In the genomic region with DNA sequence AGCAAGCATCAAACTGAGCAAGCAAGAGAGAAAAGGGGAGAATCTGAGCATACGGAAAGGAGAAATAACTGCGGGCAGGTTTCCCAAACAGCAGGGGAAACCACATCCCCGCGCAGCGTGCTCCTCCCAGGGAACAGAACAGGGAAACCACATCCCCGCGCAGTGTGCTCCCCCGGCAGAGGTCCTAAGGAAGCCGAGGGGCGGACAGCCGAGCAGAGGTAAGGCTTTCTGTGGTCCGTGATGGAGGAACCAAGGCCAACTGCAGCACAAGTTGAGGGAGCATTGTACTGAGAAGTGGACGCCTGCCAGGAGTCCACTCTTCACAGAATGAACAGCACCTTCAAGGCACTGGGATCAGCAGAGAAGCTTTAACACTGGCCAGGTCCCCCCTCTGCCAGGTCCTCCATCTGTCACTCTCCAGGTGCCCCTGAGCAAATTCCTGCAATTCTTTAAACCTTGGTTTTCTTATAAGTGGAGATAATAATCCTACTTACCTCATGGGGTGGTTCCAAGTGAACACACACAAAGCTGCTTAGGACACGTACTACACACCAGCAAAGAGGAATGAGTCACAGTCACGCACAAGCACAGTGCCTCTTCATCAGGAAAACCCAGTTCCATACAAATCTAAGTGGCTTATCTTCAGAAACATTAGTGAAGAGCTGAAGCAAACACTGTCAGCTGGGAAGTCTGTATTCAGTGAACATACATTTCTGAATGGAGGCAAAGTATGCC, we compare ENCODE assay signal across 10 cellular contexts. TPM values are rescaled to one million over a fixed set of nuclear protein-coding genes. Genes with fewer than 3 reads are reported as not detected.
DNase-seq lines count a peak whose midpoint lies in the region; ATAC-seq and TF ChIP-seq lines count a peak whose summit lies in the region.
"Had no signal": no experiment of that assay in that cellular context is flagged by ENCODE, and none has a peak within 500 bp of the region (broad histone marks: within the 10 kb centered on the region; RNA-seq: fewer than 3 reads in every experiment).

No MANE protein-coding gene starts in this region.

- POLR2A ChIA-PET in activated CD8-positive, alpha-beta T cell treated with anti-CD3 and anti-CD28 coated beads, Interleukin-2, amount 10 ng/mL, durations not matched to agents 7 days and 5 days (lab: Charles Lee) = no interaction called here
- POLR2A ChIA-PET in activated CD8-positive, alpha-beta T cell treated with anti-CD3 and anti-CD28 coated beads for 36 hours (lab: Charles Lee) = interaction anchor here (0.6 kb wide), 1 partner anchor 62 kb away, joined by 4 read pairs; no protein-coding TSS in a partner anchor
- POLR2A ChIA-PET in naive thymus-derived CD4-positive, alpha-beta T cell (lab: Charles Lee) = no interaction called here

- no peaks in the 10 kb centered on the region for H3K9me3 ChIP-seq in RWPE2 (ENCODE audit: severe bottlenecking)
- H3K9me3 ChIP-seq in naive thymus-derived CD4-positive, alpha-beta T cell (ENCODE audit: control insufficient read depth in 2 of 3, low read length in 3 of 3) = no peaks in the 10 kb centered on the region

- DNase-seq in activated CD8-positive, alpha-beta T cell treated with anti-CD3 and anti-CD28 coated beads, Interleukin-2, amount 10 ng/mL, durations not matched to agents 7 days and 5 days = no peak
- no peak for DNase-seq in activated CD8-positive, alpha-beta T cell treated with anti-CD3 and anti-CD28 coated beads for 36 hours
- DNase-seq in RWPE2 (ENCODE audit: low spot score) (no peak), fibroblast of pulmonary artery (ENCODE audit: low read depth) (peak; percentile 66), NAMALWA (ENCODE audit: low spot score) (no peak), NCI-H2107 treated with DMSO at 0.1 percent for 48 hours (lab: John Stamatoyannopoulos, UW; ENCODE audit: unreplicated experiment) (no peak)
- no peak for DNase-seq in stimulated activated effector memory CD8-positive, alpha-beta T cell treated with anti-CD3 and anti-CD28 coated beads, Interleukin-12 subunit alpha, Interleukin-12 subunit beta, amount 100 ng/mL, for 72 hours (ENCODE audit: low spot score in 2 of 2)
- no peak for DNase-seq in naive thymus-derived CD4-positive, alpha-beta T cell
- DNase-seq: activated B cell treated with CpG ODN at 0.5 μM for 24 hours, occipital lobe had no signal

- no peak for ATAC-seq in activated CD8-positive, alpha-beta T cell treated with anti-CD3 and anti-CD28 coated beads, Interleukin-2, amount 10 ng/mL, durations not matched to agents 7 days and 5 days
- no peak for ATAC-seq in activated CD8-positive, alpha-beta T cell treated with anti-CD3 and anti-CD28 coated beads for 36 hours
- peak; percentile 53; the same call in 1 of the 3 replicates for ATAC-seq in RWPE2 (ENCODE audit: low read depth)
- ATAC-seq in stimulated activated effector memory CD8-positive, alpha-beta T cell treated with anti-CD3 and anti-CD28 coated beads, Interleukin-12 subunit alpha, Interleukin-12 subunit beta, amount 100 ng/mL, for 72 hours = no peak
- no peak for ATAC-seq in naive thymus-derived CD4-positive, alpha-beta T cell

- no peaks in the 10 kb centered on the region for H3K36me3 ChIP-seq in RWPE2 (ENCODE audit: low read depth)
- no peaks in the 10 kb centered on the region for H3K36me3 ChIP-seq in naive thymus-derived CD4-positive, alpha-beta T cell (ENCODE audit: control insufficient read depth in 2 of 3, insufficient read depth in 3 of 3, low read length in 3 of 3)

- peak overlapping the region; percentile 17 for H3K27ac Mint-ChIP-seq in activated CD8-positive, alpha-beta T cell treated with anti-CD3 and anti-CD28 coated beads, Interleukin-2, amount 10 ng/mL, durations not matched to agents 7 days and 5 days
- no peak overlapping the region for H3K27ac Mint-ChIP-seq in activated CD8-positive, alpha-beta T cell treated with anti-CD3 and anti-CD28 coated beads for 36 hours
- H3K27ac Mint-ChIP-seq in stimulated activated effector memory CD8-positive, alpha-beta T cell treated with anti-CD3 and anti-CD28 coated beads, Interleukin-12 subunit alpha, Interleukin-12 subunit beta, amount 100 ng/mL, for 72 hours = peak overlapping the region; percentile 17
- no peak overlapping the region for H3K27ac Mint-ChIP-seq in naive thymus-derived CD4-positive, alpha-beta T cell
- H3K27ac Mint-ChIP-seq: activated B cell treated with CpG ODN at 0.5 μM for 24 hours had no signal

- no peak overlapping the region for H3K4me3 Mint-ChIP-seq in activated CD8-positive, alpha-beta T cell treated with anti-CD3 and anti-CD28 coated beads, Interleukin-2, amount 10 ng/mL, durations not matched to agents 7 days and 5 days
- no peak overlapping the region for H3K4me3 Mint-ChIP-seq in activated CD8-positive, alpha-beta T cell treated with anti-CD3 and anti-CD28 coated beads for 36 hours
- H3K4me3 Mint-ChIP-seq in stimulated activated effector memory CD8-positive, alpha-beta T cell treated with anti-CD3 and anti-CD28 coated beads, Interleukin-12 subunit alpha, Interleukin-12 subunit beta, amount 100 ng/mL, for 72 hours = no peak overlapping the region
- peak overlapping the region in 1 of 10 donors; percentile 3 for H3K4me3 Mint-ChIP-seq in naive thymus-derived CD4-positive, alpha-beta T cell
- H3K4me3 Mint-ChIP-seq: activated B cell treated with CpG ODN at 0.5 μM for 24 hours had no signal

- no peak overlapping the region for H3K27ac ChIP-seq in RWPE2 (ENCODE audit: poor library complexity, severe bottlenecking)
- no peak overlapping the region for H3K27ac ChIP-seq in naive thymus-derived CD4-positive, alpha-beta T cell (ENCODE audit: low read depth, low read length)

- no peak overlapping the region for H3K4me3 ChIP-seq in RWPE2 (ENCODE audit: severe bottlenecking)
- no peak overlapping the region for H3K4me3 ChIP-seq in fibroblast of pulmonary artery (replicated peaks; ENCODE audit: low read depth, low read length)
- no peak overlapping the region for H3K4me3 ChIP-seq in naive thymus-derived CD4-positive, alpha-beta T cell (ENCODE audit: low read length)

- no peaks in the 10 kb centered on the region for H3K27me3 Mint-ChIP-seq in activated CD8-positive, alpha-beta T cell treated with anti-CD3 and anti-CD28 coated beads, Interleukin-2, amount 10 ng/mL, durations not matched to agents 7 days and 5 days (ENCODE audit: low read depth)
- peaks cover under 1% of the 10 kb centered on the region for H3K27me3 Mint-ChIP-seq in activated CD8-positive, alpha-beta T cell treated with anti-CD3 and anti-CD28 coated beads for 36 hours
- H3K27me3 Mint-ChIP-seq in naive thymus-derived CD4-positive, alpha-beta T cell = peaks cover 0 to 16% (median 7%) of the 10 kb centered on the region in 5 donors
- H3K27me3 Mint-ChIP-seq: activated B cell treated with CpG ODN at 0.5 μM for 24 hours had no signal

- H3K36me3 Mint-ChIP-seq in activated CD8-positive, alpha-beta T cell treated with anti-CD3 and anti-CD28 coated beads, Interleukin-2, amount 10 ng/mL, durations not matched to agents 7 days and 5 days (ENCODE audit: low read depth) = no peaks in the 10 kb centered on the region
- no peaks in the 10 kb centered on the region for H3K36me3 Mint-ChIP-seq in activated CD8-positive, alpha-beta T cell treated with anti-CD3 and anti-CD28 coated beads for 36 hours (ENCODE audit: low read depth)
- H3K36me3 Mint-ChIP-seq in stimulated activated effector memory CD8-positive, alpha-beta T cell treated with anti-CD3 and anti-CD28 coated beads, Interleukin-12 subunit alpha, Interleukin-12 subunit beta, amount 100 ng/mL, for 72 hours = no peaks in the 10 kb centered on the region
- H3K36me3 Mint-ChIP-seq in naive thymus-derived CD4-positive, alpha-beta T cell = peaks cover 0 to 5% (median 3%) of the 10 kb centered on the region in 5 donors

- no peaks in the 10 kb centered on the region for H3K9me3 Mint-ChIP-seq in activated CD8-positive, alpha-beta T cell treated with anti-CD3 and anti-CD28 coated beads, Interleukin-2, amount 10 ng/mL, durations not matched to agents 7 days and 5 days (ENCODE audit: insufficient read depth)
- H3K9me3 Mint-ChIP-seq in activated CD8-positive, alpha-beta T cell treated with anti-CD3 and anti-CD28 coated beads for 36 hours = no peaks in the 10 kb centered on the region
- no peaks in the 10 kb centered on the region for H3K9me3 Mint-ChIP-seq in stimulated activated effector memory CD8-positive, alpha-beta T cell treated with anti-CD3 and anti-CD28 coated beads, Interleukin-12 subunit alpha, Interleukin-12 subunit beta, amount 100 ng/mL, for 72 hours
- H3K9me3 Mint-ChIP-seq in naive thymus-derived CD4-positive, alpha-beta T cell = peaks cover 0 to 6% (median 0%) of the 10 kb centered on the region in 11 donors
- H3K9me3 Mint-ChIP-seq: activated B cell treated with CpG ODN at 0.5 μM for 24 hours had no signal

- H3K4me1 Mint-ChIP-seq in activated CD8-positive, alpha-beta T cell treated with anti-CD3 and anti-CD28 coated beads, Interleukin-2, amount 10 ng/mL, durations not matched to agents 7 days and 5 days (ENCODE audit: low read depth) = peaks cover 10% of the 10 kb centered on the region
- peaks cover 3% of the 10 kb centered on the region for H3K4me1 Mint-ChIP-seq in activated CD8-positive, alpha-beta T cell treated with anti-CD3 and anti-CD28 coated beads for 36 hours (ENCODE audit: low read depth)
- H3K4me1 Mint-ChIP-seq in stimulated activated effector memory CD8-positive, alpha-beta T cell treated with anti-CD3 and anti-CD28 coated beads, Interleukin-12 subunit alpha, Interleukin-12 subunit beta, amount 100 ng/mL, for 72 hours = peaks cover 12% of the 10 kb centered on the region
- H3K4me1 Mint-ChIP-seq in naive thymus-derived CD4-positive, alpha-beta T cell = peaks cover 6 to 18% (median 11%) of the 10 kb centered on the region in 7 donors
- H3K4me1 Mint-ChIP-seq: activated B cell treated with CpG ODN at 0.5 μM for 24 hours had no signal

- no peaks in the 10 kb centered on the region for H3K27me3 ChIP-seq in RWPE2 (ENCODE audit: insufficient read depth, poor library complexity, severe bottlenecking)
- no peaks in the 10 kb centered on the region for H3K27me3 ChIP-seq in naive thymus-derived CD4-positive, alpha-beta T cell (ENCODE audit: control insufficient read depth in 2 of 2, insufficient read depth in 2 of 2, low read length in 2 of 2)

- CTCF ChIA-PET in activated CD8-positive, alpha-beta T cell treated with anti-CD3 and anti-CD28 coated beads, Interleukin-2, amount 10 ng/mL, durations not matched to agents 7 days and 5 days (lab: Charles Lee) = no interaction called here
- CTCF ChIA-PET in activated CD8-positive, alpha-beta T cell treated with anti-CD3 and anti-CD28 coated beads for 36 hours (lab: Charles Lee) = no interaction called here
- CTCF ChIA-PET in naive thymus-derived CD4-positive, alpha-beta T cell (lab: Charles Lee) = interaction anchor here (0.7 to 1.0 kb wide), 4 partner anchors 10 to 120 kb away, joined by 3 to 5 read pairs (median 4); no protein-coding TSS in a partner anchor

- no peaks in the 10 kb centered on the region for H3K4me1 ChIP-seq in RWPE2 (ENCODE audit: insufficient read depth, poor library complexity, severe bottlenecking)
- H3K4me1 ChIP-seq in naive thymus-derived CD4-positive, alpha-beta T cell (ENCODE audit: control insufficient read depth in 2 of 2, insufficient read depth in 2 of 2, low read length in 2 of 2) = no peaks in the 10 kb centered on the region

- TF ChIP-seq CTCF in activated CD8-positive, alpha-beta T cell treated with anti-CD3 and anti-CD28 coated beads for 36 hours (IDR thresholded peaks at IDR 0.05) = no peak
- no peak for TF ChIP-seq CTCF in RWPE2 (IDR thresholded peaks at IDR 0.05; ENCODE audit: poor library complexity, severe bottlenecking)
- no peak for TF ChIP-seq CTCF in fibroblast of pulmonary artery (IDR thresholded peaks at IDR 0.05; ENCODE audit: low read length, missing control alignments)

- intact Hi-C loops in activated CD8-positive, alpha-beta T cell treated with anti-CD3 and anti-CD28 coated beads for 36 hours (cut with micrococcal nuclease) = loop anchor here (2.0 kb wide), 1 partner anchor 121 kb away; no protein-coding TSS in a partner anchor
- intact Hi-C loops in naive thymus-derived CD4-positive, alpha-beta T cell (cut with micrococcal nuclease) = no loop called here

RNA-seq across cellular contexts. Expression of gene LAMP1, which starts 23.0 kb away (rescaled TPM):
- 10 to 100 TPM; 81.1 TPM for total RNA-seq in activated CD8-positive, alpha-beta T cell treated with anti-CD3 and anti-CD28 coated beads, Interleukin-2, amount 10 ng/mL, durations not matched to agents 7 days and 5 days
- total RNA-seq in activated CD8-positive, alpha-beta T cell treated with anti-CD3 and anti-CD28 coated beads for 36 hours = 10 to 100 TPM; 37.0 to 42.6 TPM
- 100 to 1,000 TPM in 2 of 5 experiments, 10 to 100 TPM in 3; 77.3 to 113 (median 98.8) TPM for total RNA-seq in naive thymus-derived CD4-positive, alpha-beta T cell
- polyA plus RNA-seq in naive thymus-derived CD4-positive, alpha-beta T cell = 10 to 100 TPM; 21.6 to 24.9 TPM

Comparison
In these comparisons a context has a peak if more than half of its experiments do, and no peak if none do; other contexts are left out.
1. H3K27ac Mint-ChIP-seq: peak in activated CD8-positive, alpha-beta T cell treated with anti-CD3 and anti-CD28 coated beads, Interleukin-2, amount 10 ng/mL, durations not matched to agents 7 days and 5 days (single experiment) and stimulated activated effector memory CD8-positive, alpha-beta T cell treated with anti-CD3 and anti-CD28 coated beads, Interleukin-12 subunit alpha, Interleukin-12 subunit beta, amount 100 ng/mL, for 72 hours (single experiment); none in activated CD8-positive, alpha-beta T cell treated with anti-CD3 and anti-CD28 coated beads for 36 hours (single experiment) and naive thymus-derived CD4-positive, alpha-beta T cell (0 of 9).